16 cellular contexts compared by ENCODE assay signal in genomic region chr6:97009781-97010492, GRCh38.
"Had no signal": no experiment of that assay in that cellular context is flagged by ENCODE, and none has a peak within 500 bp of the region (broad histone marks: within the 10 kb centered on the region; RNA-seq: fewer than 3 reads in every experiment).

No MANE protein-coding gene starts in this region.

- H3K4me3 Mint-ChIP-seq: endodermal cell, nephron progenitor cell had no signal

- H3K27me3 ChIP-seq: hepatocyte, sigmoid colon, stomach, thyroid gland, uterus had no signal

- DNase-seq: activated CD4-positive, alpha-beta T cell treated with anti-CD3 and anti-CD28 coated beads for 1 hour; activated CD4-positive, alpha-beta T cell treated with anti-CD3 and anti-CD28 coated beads, Interleukin-2, amount 50 U/mL, for 4 hours; activated naive CD4-positive, alpha-beta T cell; activated T-cell treated with anti-CD3 and anti-CD28 coated beads for 4 hours; endodermal cell; erythroblast; kidney glomerular epithelial cell; mesendoderm; nephron progenitor cell; sigmoid colon; stimulated activated CD4-positive, alpha-beta T cell treated with anti-CD3 and anti-CD28 coated beads, Interleukin-12 subunit alpha, Interleukin-12 subunit beta, amount 100 ng/mL, for 4 hours; stimulated activated CD4-positive, alpha-beta T cell treated with anti-CD3 and anti-CD28 coated beads, Interleukin-2, amount 100 ng/mL, for 24 hours; stomach; thyroid gland; uterus had no signal

- H3K4me1 Mint-ChIP-seq: endodermal cell, nephron progenitor cell had no signal

- H3K4me3 ChIP-seq: hepatocyte, sigmoid colon, stomach, thyroid gland, uterus had no signal

- H3K27ac Mint-ChIP-seq: endodermal cell, nephron progenitor cell had no signal

- H3K36me3 ChIP-seq: sigmoid colon, stomach, thyroid gland, uterus had no signal

- H3K27ac ChIP-seq: hepatocyte, sigmoid colon, stomach, thyroid gland, uterus had no signal
